ENCODE assay signal across 19 cellular contexts in the genomic region with DNA sequence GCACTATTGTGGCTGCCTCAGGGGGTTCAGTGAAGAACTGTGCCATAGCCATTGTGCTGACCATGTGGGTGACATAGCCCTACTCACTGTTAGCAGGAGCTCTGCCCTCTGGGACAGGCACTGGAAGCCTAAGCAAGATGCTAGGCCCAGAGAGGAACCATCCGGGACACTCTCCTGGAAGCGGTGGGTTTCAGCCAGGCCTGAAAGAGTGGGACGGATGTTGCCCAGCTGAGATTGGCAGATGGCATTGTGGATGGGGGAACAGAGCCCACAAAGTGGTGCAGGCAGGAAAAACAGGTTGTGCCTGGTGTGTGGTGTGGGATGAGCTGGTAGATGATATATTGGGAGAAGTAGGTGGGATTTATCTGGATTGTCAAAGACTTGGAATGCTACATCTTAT. TPM values are rescaled to one million over a fixed set of nuclear protein-coding genes. Genes with fewer than 3 reads are reported as not detected.
DNase-seq lines count a peak whose midpoint lies in the region; FAIRE-seq and TF ChIP-seq lines count a peak whose summit lies in the region.
"Had no signal": no experiment of that assay in that cellular context is flagged by ENCODE, and none has a peak within 500 bp of the region (broad histone marks: within the 10 kb centered on the region; RNA-seq: fewer than 3 reads in every experiment).

No MANE protein-coding gene starts in this region.

- H2AFZ ChIP-seq in H1 (ENCODE audit: low read length), result no peak overlapping the region
- H2AFZ ChIP-seq in osteoblast (ENCODE audit: low read length), result no peak overlapping the region

- H3K4me2 ChIP-seq in H1 (ENCODE audit: insufficient read depth in 1 of 2, low read depth in 2 of 2, low read length in 2 of 2) (no peak overlapping the region), osteoblast (ENCODE audit: insufficient read depth, low read length) (no peak overlapping the region)
- H3K4me2 ChIP-seq: A549; BLaER1 treated with 17β-estradiol and CSF1 and Interleukin-3, amounts not matched to agents 10 nM and 100 nM had no signal

- H2BK12ac ChIP-seq in H1 (ENCODE audit: low read depth, low read length), result no peak overlapping the region

- H3K4ac ChIP-seq in H1 (replicated peaks; ENCODE audit: insufficient read length, low read depth, low read length), result no peak overlapping the region

- no peaks in the 10 kb centered on the region for H3K79me2 ChIP-seq in H1 (ENCODE audit: control insufficient read depth in 1 of 2, insufficient read depth in 2 of 2, low read length in 2 of 2)
- no peaks in the 10 kb centered on the region for H3K79me2 ChIP-seq in osteoblast (ENCODE audit: insufficient read depth, low read length)

- H3K36me3 ChIP-seq in H1 (ENCODE audit: control insufficient read depth in 2 of 4, insufficient read depth in 4 of 4, low read length in 3 of 4), result no peaks in the 10 kb centered on the region; a peak in 1 of 8 replicates
- H3K36me3 ChIP-seq in kidney (ENCODE audit: control insufficient read depth in 1 of 2, insufficient read depth in 2 of 2, low read length in 2 of 2), result no peaks in the 10 kb centered on the region
- no peaks in the 10 kb centered on the region for H3K36me3 ChIP-seq in osteoblast (ENCODE audit: insufficient read depth, low read length)
- H3K36me3 ChIP-seq: BLaER1 treated with 17β-estradiol and CSF1 and Interleukin-3, amounts not matched to agents 10 nM and 100 nM had no signal

- no peak overlapping the region for H3K27ac ChIP-seq in H1 (ENCODE audit: low read depth, low read length)
- H3K27ac ChIP-seq in kidney (ENCODE audit: low read depth in 2 of 2, low read length in 2 of 2), result no peak overlapping the region
- no peak overlapping the region for H3K27ac ChIP-seq in osteoblast (ENCODE audit: low read depth, low read length)
- H3K27ac ChIP-seq: 22Rv1; A549; BLaER1 treated with 17β-estradiol and CSF1 and Interleukin-3, amounts not matched to agents 10 nM and 100 nM; C4-2B had no signal

- no peaks in the 10 kb centered on the region for H3K9me3 ChIP-seq in H1 (ENCODE audit: insufficient read depth in 2 of 2, low read depth in 1 of 2, low read length in 1 of 2)
- H3K9me3 ChIP-seq in kidney (ENCODE audit: control insufficient read depth in 1 of 2, low read length in 2 of 2), result no peaks in the 10 kb centered on the region
- no peaks in the 10 kb centered on the region for H3K9me3 ChIP-seq in osteoblast (ENCODE audit: low read depth, low read length)
- H3K9me3 ChIP-seq: A549; BLaER1 treated with 17β-estradiol and CSF1 and Interleukin-3, amounts not matched to agents 10 nM and 100 nM had no signal

- no peak overlapping the region for H2BK15ac ChIP-seq in H1 (ENCODE audit: low read length)

- H3K9ac ChIP-seq in H1 (replicated peaks in 1 of 4; ENCODE audit: extremely low read depth in 1 of 4, low read depth in 3 of 4, low read length in 3 of 4) (no peak overlapping the region), kidney (ENCODE audit: low read length in 2 of 2) (no peak overlapping the region)
- H3K9ac ChIP-seq: BLaER1 treated with 17β-estradiol and CSF1 and Interleukin-3, amounts not matched to agents 10 nM and 100 nM had no signal

- intact Hi-C loops in kidney (cut with DNase I), result no loop called here

- no peak overlapping the region for H2BK120ac ChIP-seq in H1 (replicated peaks; ENCODE audit: low read depth, low read length)

- H3K27me3 ChIP-seq in H1 (replicated peaks in 1 of 4; ENCODE audit: control insufficient read depth in 3 of 4, extremely low read depth in 1 of 4, insufficient read depth in 3 of 4, low read length in 3 of 4) (no peaks in the 10 kb centered on the region), osteoblast (ENCODE audit: insufficient read depth, low read length) (peaks cover 3% of the 10 kb centered on the region)
- H3K27me3 ChIP-seq: BLaER1 treated with 17β-estradiol and CSF1 and Interleukin-3, amounts not matched to agents 10 nM and 100 nM had no signal

- H4K20me1 ChIP-seq in H1 (replicated peaks in 1 of 2; ENCODE audit: control insufficient read depth in 1 of 2, insufficient read depth in 2 of 2, low read length in 2 of 2), result peaks cover 0 to 3% of the 10 kb centered on the region in 2 experiments
- no peaks in the 10 kb centered on the region for H4K20me1 ChIP-seq in osteoblast (ENCODE audit: insufficient read depth, low read length)

- TF ChIP-seq RAD21 in H1 (IDR thresholded peaks at IDR 0.05 in 1 of 2, conservative IDR thresholded peaks at IDR 0.05 in 1 of 2; ENCODE audit: low read depth in 2 of 2, low read length in 2 of 2), result no peak

- no peak overlapping the region for H3K56ac ChIP-seq in H1 (replicated peaks; ENCODE audit: insufficient read length, low read depth, low read length)

- H3K14ac ChIP-seq in H1 (ENCODE audit: insufficient read length), result no peak overlapping the region

- no peaks in the 10 kb centered on the region; the same call in 1 of the 2 replicates for H3K79me1 ChIP-seq in H1 (ENCODE audit: low read depth, low read length)

- no peak for TF ChIP-seq EP300 in H1 (IDR thresholded peaks at IDR 0.05; ENCODE audit: borderline replicate concordance in 1 of 2, low read depth in 2 of 2, low read length in 2 of 2)

- no peak overlapping the region for H4K91ac ChIP-seq in H1 (replicated peaks; ENCODE audit: insufficient read length, low read length)

- H4K5ac ChIP-seq in H1 (ENCODE audit: insufficient read length, low read depth, low read length), result no peak overlapping the region

- 0 out of 2 replicates have a peak overlapping the region, but pooled peaks have one; percentile 36 for H4K8ac ChIP-seq in H1 (ENCODE audit: extremely low read depth, insufficient read depth, low read length)

- DNase-seq in Ammon's horn (ENCODE audit: low spot score), result peak; percentile 47
- DNase-seq in H1 (ENCODE audit: low read depth in 1 of 2, low spot score in 2 of 2), result no peak
- peak; percentile 19 for DNase-seq in kidney
- peak; percentile 31 for DNase-seq in osteoblast (ENCODE audit: insufficient read length, low spot score, missing footprints)
- no peak for DNase-seq in DMS 273 treated with DMSO at 0.1 percent for 48 hours (lab: John Stamatoyannopoulos, UW)
- DNase-seq in ACHN, result no peak
- no peak for DNase-seq in cerebellum (ENCODE audit: low spot score)
- DNase-seq: CD4-positive, CD25-positive, alpha-beta regulatory T cell; CD8-positive, alpha-beta memory T cell; COR-L47; DMS79 treated with DMSO at 0.1 percent for 48 hours; GF-D8 had no signal

- H3K18ac ChIP-seq in H1 (ENCODE audit: extremely low read depth, low read length), result no peak overlapping the region

- FAIRE-seq in H1 (lab: Jason Lieb, UNC), result no peak
- FAIRE-seq in kidney (lab: Jason Lieb, UNC), result no peak
- FAIRE-seq: A549, G401.6, GM12891, GM19239 had no signal

- POLR2A ChIA-PET in H1 (lab: Charles Lee; ENCODE audit: partially characterized antibody), result no interaction called here

- 83% methylated on average over 3 of the region's 3 CpGs; no CpG with 5 or more reads in 1 of the 2 experiments for WGBS in H1 (ENCODE audit: extremely low coverage in 1 of 2, insufficient coverage in 1 of 2, insufficient read length in 1 of 2, insufficient replicate concordance in 2 of 2, low coverage in 1 of 2, low lambda C conversion rate in 2 of 2, missing lambda C conversion rate in 1 of 2), 2 experiments

- no peak for TF ChIP-seq POLR2A in H1 (IDR thresholded peaks at IDR 0.05; ENCODE audit: control extremely low read depth in 1 of 2, low read depth in 2 of 2, low read length in 2 of 2)

- no peak overlapping the region for H2BK5ac ChIP-seq in H1 (ENCODE audit: low read depth, low read length)

- CTCF ChIA-PET in H1 (lab: Charles Lee; ENCODE audit: partially characterized antibody), result interaction anchor here (1.6 kb wide), 1 partner anchor 54 kb away, joined by 5 read pairs; no protein-coding TSS in a partner anchor

- H2BK20ac ChIP-seq in H1 (ENCODE audit: low read length), result no peak overlapping the region

- no peak overlapping the region for H3K23ac ChIP-seq in H1 (ENCODE audit: insufficient read length)

- TF ChIP-seq CTCF in H1 (IDR thresholded peaks at IDR 0.05; ENCODE audit: control extremely low read depth in 1 of 3, insufficient read depth in 1 of 3, low read depth in 1 of 3, low read length in 3 of 3) (no peak), kidney (IDR thresholded peaks at IDR 0.05; ENCODE audit: borderline replicate concordance, extremely low read depth, insufficient read depth) (no peak), osteoblast (IDR thresholded peaks at IDR 0.05; ENCODE audit: extremely low read depth, low read depth, low read length) (no peak)

- H3K4me3 ChIP-seq in H1 (ENCODE audit: extremely low read depth in 1 of 4, insufficient read depth in 2 of 4, low read depth in 3 of 4, low read length in 4 of 4) (no peak overlapping the region), kidney (ENCODE audit: low read length in 2 of 2) (no peak overlapping the region), osteoblast (ENCODE audit: insufficient read depth, low read length) (no peak overlapping the region)
- H3K4me3 ChIP-seq: A549; BLaER1 treated with 17β-estradiol and CSF1 and Interleukin-3, amounts not matched to agents 10 nM and 100 nM had no signal

- no peak overlapping the region for H2AK5ac ChIP-seq in H1 (ENCODE audit: low read depth, low read length)

- in situ Hi-C loops in ACHN (cut with HindIII; ENCODE audit: low pct_ligation_motif_present, low pct_unique_long_range_greater_than_20kb, low sequenced_read_pairs), result no loop called here

- H3K4me1 ChIP-seq in H1 (replicated peaks in 1 of 4; ENCODE audit: control insufficient read depth in 3 of 4, insufficient read depth in 4 of 4, low read length in 3 of 4) (no peaks in the 10 kb centered on the region; a peak in 1 of 7 replicates), kidney (ENCODE audit: control insufficient read depth in 1 of 2, insufficient read depth in 1 of 2, low read depth in 1 of 2, low read length in 2 of 2) (no peaks in the 10 kb centered on the region), osteoblast (ENCODE audit: insufficient read depth, low read length) (no peaks in the 10 kb centered on the region)
- H3K4me1 ChIP-seq: A549; BLaER1 treated with 17β-estradiol and CSF1 and Interleukin-3, amounts not matched to agents 10 nM and 100 nM had no signal

- H3K23me2 ChIP-seq in H1 (ENCODE audit: low read depth, low read length), result no peaks in the 10 kb centered on the region

TF ChIP-seq in H1, 55 proteins besides CTCF, POLR2A, EP300 and RAD21 (continues in another document):
- TF ChIP-seq CEBPB (IDR thresholded peaks at IDR 0.05; ENCODE audit: low read depth, low read length), result no peak

RNA-seq across cellular contexts. Expression of gene DLGAP4, which starts 40.1 kb away (rescaled TPM):
- total RNA-seq in H1 (2021; fragmentation: NEBNext Ultra II Directional; extraction: Animal tissue kit (Norgen Biotek cat#: 25700)), result 57.2 and 61.8 TPM in 2 replicates
- polyA plus RNA-seq in H1 (2011; rRNA removed), result 41.2 and 81.9 TPM in 2 replicates
- 38.1 TPM for polyA plus RNA-seq in H1 (2011; cell fraction: cytosol; rRNA removed)
- 82.7 TPM for polyA plus RNA-seq in H1 (2011; cell fraction: nucleus; rRNA removed)
- 43.5 to 57.6 TPM (median 49.1 TPM) in 4 replicates for polyA plus RNA-seq in H1 (2012, experiment 1 of 2)
- polyA plus RNA-seq in H1 (2012, experiment 2 of 2), result 36.6 TPM
- polyA plus RNA-seq in H1 (2013, experiment 1 of 2), result 40.4 TPM
- polyA plus RNA-seq in H1 (2013, experiment 2 of 2), result 39.5 TPM
- 33.9 and 37.3 TPM in 2 replicates for polyA minus RNA-seq in H1 (2011; rRNA and poly(A)+ RNA removed)
- polyA minus RNA-seq in H1 (2011; cell fraction: cytosol; rRNA and poly(A)+ RNA removed), result 84.8 TPM
- polyA minus RNA-seq in H1 (2011; cell fraction: nucleus; rRNA and poly(A)+ RNA removed), result 50.5 TPM
- total RNA-seq in kidney, result 62.4 TPM
- 19.6 TPM for polyA plus RNA-seq in kidney (ENCODE audit: insufficient read depth, low read depth, low replicate concordance)
- total RNA-seq in osteoblast, result 17.4 and 18.1 TPM in 2 replicates
- 39.9 TPM for total RNA-seq in cerebellum

Comparison
In these comparisons a context has a peak if more than half of its experiments do, and no peak if none do; other contexts are left out.
1. DNase-seq: peak in Ammon's horn (single experiment), kidney (single experiment) and osteoblast (single experiment); none in H1 (0 of 2), DMS 273 treated with DMSO at 0.1 percent for 48 hours (single experiment), ACHN (single experiment) and cerebellum (single experiment).